12 cellular contexts compared by ENCODE assay signal in the genomic region with DNA sequence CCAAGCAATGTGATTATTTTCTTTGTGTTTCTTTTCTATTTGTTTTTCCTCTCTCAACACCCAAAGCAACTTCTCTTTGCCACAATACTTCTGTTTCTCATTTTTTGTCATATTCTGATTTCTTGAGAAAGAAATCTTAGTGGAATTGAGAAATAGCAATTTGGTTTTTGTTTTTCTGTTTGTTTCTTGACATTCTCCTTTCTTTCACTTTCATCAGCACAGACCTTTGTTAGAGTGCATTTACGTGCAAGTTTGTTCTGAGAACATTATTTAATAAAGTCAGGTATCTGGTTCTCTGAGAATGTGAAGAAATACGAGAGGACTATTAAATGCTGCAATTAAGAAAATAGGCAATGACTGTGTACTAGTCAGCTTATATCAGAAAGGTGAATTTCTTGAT.
A peak's percentile ranks its signal among the peaks of the same experiment; 100 is the strongest.
DNase-seq lines count a peak whose midpoint lies in the region; ATAC-seq lines count a peak whose summit lies in the region.
"Had no signal": no experiment of that assay in that cellular context is flagged by ENCODE, and none has a peak within 500 bp of the region (broad histone marks: within the 10 kb centered on the region; RNA-seq: fewer than 3 reads in every experiment).

No MANE protein-coding gene starts in this region.

- peak overlapping the region; percentile 4; the same call in 1 of the 2 replicates for H3K4me2 ChIP-seq in BLaER1

- peak; percentile 44 for ATAC-seq in GM19043 (IDR thresholded peaks at IDR 0.05; ENCODE audit: low read depth, unreplicated experiment)
- ATAC-seq in HG02798 (IDR thresholded peaks at IDR 0.05; ENCODE audit: poor library complexity, unreplicated experiment), result peak; percentile 62
- ATAC-seq in HG03432 (IDR thresholded peaks at IDR 0.05; ENCODE audit: unreplicated experiment), result peak; percentile 64
- ATAC-seq in HG02571 (IDR thresholded peaks at IDR 0.05; ENCODE audit: unreplicated experiment), result no peak

- peaks cover 10% of the 10 kb centered on the region; the same call in 1 of the 2 replicates for H3K4me1 ChIP-seq in BLaER1
- H3K4me1 ChIP-seq: SJCRH30 had no signal

- H3K36me3 ChIP-seq in BLaER1, result no peaks in the 10 kb centered on the region
- H3K36me3 ChIP-seq: SJCRH30 had no signal

- H3K4me3 ChIP-seq in BLaER1, result no peak overlapping the region
- H3K4me3 ChIP-seq: SJCRH30 had no signal

- DNase-seq in DMS 273 treated with DMSO at 0.1 percent for 48 hours (lab: John Stamatoyannopoulos, UW) (no peak), EL (no peak), islet precursor cell (no peak)
- DNase-seq: activated effector memory CD4-positive, alpha-beta T cell treated with anti-CD3 and anti-CD28 coated beads, Interleukin-2, amount 50 U/mL, for 16 hours; NK-92 treated with Interleukin-12 subunit alpha and Interleukin-12 subunit beta, amount 100 ng/mL, for 24 hours; SJCRH30 had no signal

- H3K27ac ChIP-seq in BLaER1, result no peak overlapping the region
- H3K27ac ChIP-seq: 22Rv1, SJCRH30 had no signal

- H3K9ac ChIP-seq in BLaER1, result no peak overlapping the region

- no peaks in the 10 kb centered on the region for H4K20me1 ChIP-seq in BLaER1

- H3K27me3 ChIP-seq in BLaER1, result no peaks in the 10 kb centered on the region
- H3K27me3 ChIP-seq: SJCRH30 had no signal

- H3K9me3 ChIP-seq in BLaER1, result no peaks in the 10 kb centered on the region
- H3K9me3 ChIP-seq: SJCRH30 had no signal
